Comparison of ENCODE assay signal across 18 cellular contexts in the genomic region with DNA sequence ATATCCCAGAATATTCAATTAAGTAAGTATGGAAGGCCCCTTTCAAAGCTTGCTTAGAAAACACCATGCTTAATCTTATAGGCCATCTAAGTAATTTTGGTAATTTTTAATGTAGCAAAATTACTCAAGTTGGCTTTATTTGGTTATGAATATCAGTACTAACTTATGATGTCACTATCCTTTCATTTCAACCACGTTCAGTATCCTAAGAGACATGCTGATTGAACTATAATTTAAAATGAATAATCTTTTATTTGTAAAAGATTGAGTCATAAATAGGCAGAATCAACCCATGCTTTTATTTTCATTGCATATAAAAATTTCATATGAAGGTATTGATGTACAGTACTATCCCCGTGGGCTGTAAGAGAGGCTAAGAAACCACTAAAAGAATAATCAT.
"Had no signal": no experiment of that assay in that cellular context is flagged by ENCODE, and none has a peak within 500 bp of the region (broad histone marks: within the 10 kb centered on the region; RNA-seq: fewer than 3 reads in every experiment).

No MANE protein-coding gene starts in this region.

- H3K9me3 ChIP-seq: lower lobe of right lung, ovary, psoas muscle, sigmoid colon, suprapubic skin, transverse colon, upper lobe of right lung, uterus had no signal

- H3K4me3 Mint-ChIP-seq: naive thymus-derived CD8-positive, alpha-beta T cell; stimulated activated memory B cell treated with anti-CD40 and anti-IgM and Interleukin-4, amounts not matched to agents 10 μg/mL and 1 μg/mL and 100 μg/mL, for 72 hours; stimulated activated naive CD8-positive, alpha-beta T cell treated with anti-CD3 and anti-CD28 coated beads, Interleukin-15, Interleukin-2, amounts not matched to agents 100 ng/mL and 50 ng/mL, for 24 hours had no signal

- ATAC-seq: left ventricle myocardium superior; lower lobe of right lung; naive thymus-derived CD8-positive, alpha-beta T cell; right cardiac atrium; stimulated activated memory B cell treated with anti-CD40 and anti-IgM and Interleukin-4, amounts not matched to agents 10 μg/mL and 1 μg/mL and 100 μg/mL, for 72 hours; upper lobe of right lung had no signal

- H3K27me3 Mint-ChIP-seq: naive thymus-derived CD8-positive, alpha-beta T cell; stimulated activated memory B cell treated with anti-CD40 and anti-IgM and Interleukin-4, amounts not matched to agents 10 μg/mL and 1 μg/mL and 100 μg/mL, for 72 hours; stimulated activated naive CD8-positive, alpha-beta T cell treated with anti-CD3 and anti-CD28 coated beads, Interleukin-15, Interleukin-2, amounts not matched to agents 100 ng/mL and 50 ng/mL, for 24 hours had no signal

- H3K27ac Mint-ChIP-seq: stimulated activated memory B cell treated with anti-CD40 and anti-IgM and Interleukin-4, amounts not matched to agents 10 μg/mL and 1 μg/mL and 100 μg/mL, for 72 hours; stimulated activated naive CD8-positive, alpha-beta T cell treated with anti-CD3 and anti-CD28 coated beads, Interleukin-15, Interleukin-2, amounts not matched to agents 100 ng/mL and 50 ng/mL, for 24 hours had no signal

- H3K4me1 Mint-ChIP-seq: stimulated activated memory B cell treated with anti-CD40 and anti-IgM and Interleukin-4, amounts not matched to agents 10 μg/mL and 1 μg/mL and 100 μg/mL, for 72 hours had no signal

- DNase-seq: cortex of kidney; left ventricle myocardium superior; lower lobe of right lung; naive thymus-derived CD8-positive, alpha-beta T cell; occipital lobe; ovary; posterior cingulate gyrus; psoas muscle; right cardiac atrium; sigmoid colon; stimulated activated CD4-positive, alpha-beta T cell treated with anti-CD3 and anti-CD28 coated beads, Interleukin-2, amount 100 ng/mL, for 24 hours; stimulated activated CD4-positive, alpha-beta T cell treated with anti-CD3 and anti-CD28 coated beads, Interleukin-4, amount 100 ng/mL, for 24 hours; transverse colon; upper lobe of right lung; uterus had no signal

- H3K9me3 Mint-ChIP-seq: naive thymus-derived CD8-positive, alpha-beta T cell; stimulated activated memory B cell treated with anti-CD40 and anti-IgM and Interleukin-4, amounts not matched to agents 10 μg/mL and 1 μg/mL and 100 μg/mL, for 72 hours; stimulated activated naive CD8-positive, alpha-beta T cell treated with anti-CD3 and anti-CD28 coated beads, Interleukin-15, Interleukin-2, amounts not matched to agents 100 ng/mL and 50 ng/mL, for 24 hours had no signal
